ENCODE assay signal across 28 cellular contexts in genomic region chr6:30124391-30124790, GRCh38. TPM values are rescaled to one million over a fixed set of nuclear protein-coding genes. Genes with fewer than 3 reads are reported as not detected.
"Had no signal": no experiment of that assay in that cellular context is flagged by ENCODE, and none has a peak within 500 bp of the region (broad histone marks: within the 10 kb centered on the region; RNA-seq: fewer than 3 reads in every experiment).

No MANE protein-coding gene starts in this region.

- H3K4me3 Mint-ChIP-seq: activated CD4-positive, alpha-beta memory T cell treated with anti-CD3 and anti-CD28 coated beads for 36 hours; activated CD4-positive, alpha-beta T cell treated with anti-CD3 and anti-CD28 coated beads, Interleukin-2, amount 10 ng/mL, durations not matched to agents 7 days and 5 days; activated naive CD4-positive, alpha-beta T cell treated with anti-CD3 and anti-CD28 coated beads for 36 hours; activated naive CD8-positive, alpha-beta T cell; activated T-cell treated with anti-CD3 and anti-CD28 coated beads, Interleukin-2, amount 50 U/mL, for 4 hours; activated T-helper 17 cell treated with anti-CD3 and anti-CD28 coated beads, Interleukin-2, amount 50 U/mL, for 72 hours; brain had no signal

- H3K27ac ChIP-seq: KMS-11, RWPE1, SJCRH30, VCaP had no signal

- H3K36me3 ChIP-seq: SJCRH30 had no signal

- H3K27ac Mint-ChIP-seq: activated CD4-positive, alpha-beta memory T cell treated with anti-CD3 and anti-CD28 coated beads for 36 hours; activated CD4-positive, alpha-beta T cell treated with anti-CD3 and anti-CD28 coated beads, Interleukin-2, amount 10 ng/mL, durations not matched to agents 7 days and 5 days; activated naive CD4-positive, alpha-beta T cell treated with anti-CD3 and anti-CD28 coated beads for 36 hours; activated naive CD8-positive, alpha-beta T cell; activated T-helper 17 cell treated with anti-CD3 and anti-CD28 coated beads, Interleukin-2, amount 50 U/mL, for 72 hours; brain had no signal

- H3K4me1 Mint-ChIP-seq: activated T-helper 17 cell treated with anti-CD3 and anti-CD28 coated beads, Interleukin-2, amount 50 U/mL, for 72 hours had no signal

- H3K36me3 Mint-ChIP-seq: activated CD4-positive, alpha-beta memory T cell treated with anti-CD3 and anti-CD28 coated beads for 36 hours; brain had no signal

- ATAC-seq: activated T-cell treated with anti-CD3 and anti-CD28 coated beads, Interleukin-2, amount 50 U/mL, for 4 hours; activated T-helper 17 cell treated with anti-CD3 and anti-CD28 coated beads, Interleukin-2, amount 50 U/mL, for 72 hours; Panc1 had no signal

- H3K4me3 ChIP-seq: SJCRH30 had no signal

- H3K9me3 Mint-ChIP-seq: activated CD4-positive, alpha-beta memory T cell treated with anti-CD3 and anti-CD28 coated beads for 36 hours; activated CD4-positive, alpha-beta T cell treated with anti-CD3 and anti-CD28 coated beads, Interleukin-2, amount 10 ng/mL, durations not matched to agents 7 days and 5 days; activated naive CD4-positive, alpha-beta T cell treated with anti-CD3 and anti-CD28 coated beads for 36 hours; activated T-cell treated with anti-CD3 and anti-CD28 coated beads, Interleukin-2, amount 50 U/mL, for 4 hours; activated T-helper 17 cell treated with anti-CD3 and anti-CD28 coated beads, Interleukin-2, amount 50 U/mL, for 72 hours; brain had no signal

- DNase-seq: activated CD4-positive, alpha-beta memory T cell treated with anti-CD3 and anti-CD28 coated beads for 36 hours; activated CD4-positive, alpha-beta T cell treated with anti-CD3 and anti-CD28 coated beads, Interleukin-2, amount 10 ng/mL, durations not matched to agents 7 days and 5 days; activated CD4-positive, CD25-positive, alpha-beta regulatory T cell; activated CD8-positive, alpha-beta memory T cell treated with anti-CD3 and anti-CD28 coated beads for 24 hours; activated gamma-delta T cell; activated naive CD4-positive, alpha-beta T cell treated with anti-CD3 and anti-CD28 coated beads for 36 hours; activated T-cell treated with anti-CD3 and anti-CD28 coated beads, Interleukin-2, amount 50 U/mL, for 4 hours; NCI-H1092; NCI-H1417 treated with DMSO at 0.1 percent for 48 hours; NCI-H1694 treated with DMSO at 0.1 percent for 48 hours; NCI-H2029 treated with DMSO at 0.1 percent for 48 hours; NCI-H510A treated with DMSO at 0.1 percent for 48 hours; NK-92 treated with Interleukin-12 subunit alpha and Interleukin-12 subunit beta, amount 100 ng/mL, for 24 hours; OCI-M1; Right ventricle myocardium superior; SJCRH30; SK-N-SH; T-helper 1 cell had no signal

RNA-seq across cellular contexts. Expression of gene TRIM31, which starts 11.5 kb away (rescaled TPM):
- total RNA-seq: activated CD4-positive, alpha-beta memory T cell treated with anti-CD3 and anti-CD28 coated beads for 36 hours; activated CD4-positive, alpha-beta T cell treated with anti-CD3 and anti-CD28 coated beads, Interleukin-2, amount 10 ng/mL, durations not matched to agents 7 days and 5 days; activated T-cell treated with anti-CD3 and anti-CD28 coated beads, Interleukin-2, amount 50 U/mL, for 4 hours; activated T-helper 17 cell treated with anti-CD3 and anti-CD28 coated beads, Interleukin-2, amount 50 U/mL, for 72 hours; astrocyte; MCF 10A; Right ventricle myocardium superior; SJCRH30; T-helper 2 cell treated with Interferon-gamma antibody and Interleukin-4, amounts not matched to agents 100 ng/mL and 5 ng/mL, for 36 hours had no signal
- polyA plus RNA-seq: SK-N-SH had no signal

RNA-seq across cellular contexts. Expression of gene TRIM40, which starts 11.5 kb away (rescaled TPM):
- total RNA-seq: activated CD4-positive, alpha-beta memory T cell treated with anti-CD3 and anti-CD28 coated beads for 36 hours; activated CD4-positive, alpha-beta T cell treated with anti-CD3 and anti-CD28 coated beads, Interleukin-2, amount 10 ng/mL, durations not matched to agents 7 days and 5 days; activated naive CD4-positive, alpha-beta T cell treated with anti-CD3 and anti-CD28 coated beads for 36 hours; activated T-cell treated with anti-CD3 and anti-CD28 coated beads, Interleukin-2, amount 50 U/mL, for 4 hours; activated T-helper 17 cell treated with anti-CD3 and anti-CD28 coated beads, Interleukin-2, amount 50 U/mL, for 72 hours; astrocyte; MCF 10A; Right ventricle myocardium superior; SJCRH30; T-helper 2 cell treated with Interferon-gamma antibody and Interleukin-4, amounts not matched to agents 100 ng/mL and 5 ng/mL, for 36 hours had no signal
- polyA plus RNA-seq: SK-N-SH had no signal

RNA-seq across cellular contexts. Expression of gene TRIM10, which starts 36.6 kb away (rescaled TPM):
- total RNA-seq: activated CD4-positive, alpha-beta T cell treated with anti-CD3 and anti-CD28 coated beads, Interleukin-2, amount 10 ng/mL, durations not matched to agents 7 days and 5 days; activated T-cell treated with anti-CD3 and anti-CD28 coated beads, Interleukin-2, amount 50 U/mL, for 4 hours; astrocyte; MCF 10A; Right ventricle myocardium superior; SJCRH30 had no signal
- polyA plus RNA-seq: SK-N-SH had no signal

RNA-seq across cellular contexts. Expression of gene TRIM15, which starts 39.0 kb away (rescaled TPM):
- total RNA-seq: activated CD4-positive, alpha-beta T cell treated with anti-CD3 and anti-CD28 coated beads, Interleukin-2, amount 10 ng/mL, durations not matched to agents 7 days and 5 days; activated T-helper 17 cell treated with anti-CD3 and anti-CD28 coated beads, Interleukin-2, amount 50 U/mL, for 72 hours; astrocyte; Right ventricle myocardium superior had no signal
- polyA plus RNA-seq: SK-N-SH had no signal

RNA-seq across cellular contexts. Expression of gene RNF39, which starts 48.8 kb away (rescaled TPM):
- total RNA-seq: activated CD4-positive, alpha-beta memory T cell treated with anti-CD3 and anti-CD28 coated beads for 36 hours; activated CD4-positive, alpha-beta T cell treated with anti-CD3 and anti-CD28 coated beads, Interleukin-2, amount 10 ng/mL, durations not matched to agents 7 days and 5 days; activated naive CD4-positive, alpha-beta T cell treated with anti-CD3 and anti-CD28 coated beads for 36 hours; activated T-cell treated with anti-CD3 and anti-CD28 coated beads, Interleukin-2, amount 50 U/mL, for 4 hours; activated T-helper 17 cell treated with anti-CD3 and anti-CD28 coated beads, Interleukin-2, amount 50 U/mL, for 72 hours; astrocyte; Right ventricle myocardium superior; SJCRH30; T-helper 2 cell treated with Interferon-gamma antibody and Interleukin-4, amounts not matched to agents 100 ng/mL and 5 ng/mL, for 36 hours had no signal
- polyA plus RNA-seq: SK-N-SH had no signal
